ENCODE assay signal across 1 cellular context in genomic region chr15:74044267-74045110, GRCh38.
TF ChIP-seq lines count a peak whose summit lies in the region.

No MANE protein-coding gene starts in this region.

TF ChIP-seq in H1, 55 proteins besides CTCF, POLR2A, EP300 and RAD21:
- TF ChIP-seq, protein P1, sequence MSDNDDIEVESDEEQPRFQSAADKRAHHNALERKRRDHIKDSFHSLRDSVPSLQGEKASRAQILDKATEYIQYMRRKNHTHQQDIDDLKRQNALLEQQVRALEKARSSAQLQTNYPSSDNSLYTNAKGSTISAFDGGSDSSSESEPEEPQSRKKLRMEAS (IDR thresholded peaks at IDR 0.05): no peak
- TF ChIP-seq BCL11A (IDR thresholded peaks at IDR 0.05; ENCODE audit: low read depth in 2 of 2, low read length in 2 of 2): no peak
- TF ChIP-seq E2F6 (IDR thresholded peaks at IDR 0.05): no peak
- TF ChIP-seq ASH2L (IDR thresholded peaks at IDR 0.05; ENCODE audit: low read length): no peak
- no peak for TF ChIP-seq MAFK (IDR thresholded peaks at IDR 0.05; ENCODE audit: low read depth, low read length)
- no peak for TF ChIP-seq RNF2 (IDR thresholded peaks at IDR 0.05; ENCODE audit: borderline replicate concordance, low read depth, low read length, missing control alignments, poor library complexity, severe bottlenecking)
- TF ChIP-seq RBBP5 (IDR thresholded peaks at IDR 0.05; ENCODE audit: borderline replicate concordance, low read depth, low read length): no peak
- TF ChIP-seq TAF7 (optimal IDR thresholded peaks at IDR 0.05; ENCODE audit: borderline replicate concordance, low read depth, low read length): no peak
- TF ChIP-seq KDM4A (IDR thresholded peaks at IDR 0.05; ENCODE audit: low read depth, low read length, severe bottlenecking): no peak
- TF ChIP-seq EZH2 (IDR thresholded peaks at IDR 0.05; ENCODE audit: low read depth, low read length, severe bottlenecking): no peak
- no peak for TF ChIP-seq CREB1 (IDR thresholded peaks at IDR 0.05)
- TF ChIP-seq SP4 (IDR thresholded peaks at IDR 0.05; ENCODE audit: low read length): no peak
- no peak for TF ChIP-seq USF2 (IDR thresholded peaks at IDR 0.05; ENCODE audit: low read length)
- no peak for TF ChIP-seq NRF1 (IDR thresholded peaks at IDR 0.05; ENCODE audit: low read depth, low read length)
- no peak for TF ChIP-seq HDAC2 (IDR thresholded peaks at IDR 0.05; ENCODE audit: borderline replicate concordance in 1 of 2, low read depth in 2 of 2, low read length in 2 of 2)
- no peak for TF ChIP-seq EGR1 (IDR thresholded peaks at IDR 0.05; ENCODE audit: borderline replicate concordance, low read depth, low read length)
- TF ChIP-seq, protein P2, sequence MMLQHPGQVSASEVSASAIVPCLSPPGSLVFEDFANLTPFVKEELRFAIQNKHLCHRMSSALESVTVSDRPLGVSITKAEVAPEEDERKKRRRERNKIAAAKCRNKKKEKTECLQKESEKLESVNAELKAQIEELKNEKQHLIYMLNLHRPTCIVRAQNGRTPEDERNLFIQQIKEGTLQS (IDR thresholded peaks at IDR 0.05; ENCODE audit: insufficient read depth, low read depth, low read length): no peak
- TF ChIP-seq KDM5A (IDR thresholded peaks at IDR 0.05; ENCODE audit: low read length): no peak
- no peak for TF ChIP-seq HDAC6 (IDR thresholded peaks at IDR 0.05; ENCODE audit: low read depth, low read length)
- TF ChIP-seq JUN (IDR thresholded peaks at IDR 0.05; ENCODE audit: low read depth, low read length): no peak
